Comparison of ENCODE assay signal across 8 cellular contexts in genomic region chr3:44045476-44046275, GRCh38.
DNase-seq lines count a peak whose midpoint lies in the region; ATAC-seq, FAIRE-seq and TF ChIP-seq lines count a peak whose summit lies in the region.

No MANE protein-coding gene starts in this region.

- peaks cover 24% of the 10 kb centered on the region for H3K27me3 Mint-ChIP-seq in activated T-helper 17 cell treated with anti-CD3 and anti-CD28 coated beads, Interleukin-2, amount 50 U/mL, for 72 hours

- TF ChIP-seq CTCF in HFF-Myc (IDR thresholded peaks at IDR 0.05; ENCODE audit: low read depth, low read length, missing control alignments) = no peak

- H3K9me3 Mint-ChIP-seq in activated T-helper 17 cell treated with anti-CD3 and anti-CD28 coated beads, Interleukin-2, amount 50 U/mL, for 72 hours = no peaks in the 10 kb centered on the region

- no peak for FAIRE-seq in urothelium cell line (lab: Jason Lieb, UNC)

- DNase-seq in left cardiac atrium (peak; percentile 30), left ventricle myocardium superior (no peak), HFF-Myc (ENCODE audit: extremely low read depth, low read depth) (peak; percentile 17), Kasumi-1 (lab: John Stamatoyannopoulos, UW) (peak; percentile 85 to 89), urothelium cell line (ENCODE audit: low spot score) (peak; percentile 23), NCI-H2107 treated with DMSO at 0.1 percent for 48 hours (lab: John Stamatoyannopoulos, UW; ENCODE audit: unreplicated experiment) (no peak), midbrain (lab: John Stamatoyannopoulos, UW) (no peak)

- H3K4me3 Mint-ChIP-seq in activated T-helper 17 cell treated with anti-CD3 and anti-CD28 coated beads, Interleukin-2, amount 50 U/mL, for 72 hours = no peak overlapping the region

- intact Hi-C loops in left cardiac atrium (cut with DNase I) = no loop called here
- intact Hi-C loops in left ventricle myocardium superior (cut with micrococcal nuclease) = no loop called here

- H3K4me3 ChIP-seq in HFF-Myc (replicated peaks; ENCODE audit: low read depth, low read length) = no peak overlapping the region

- H3K4me1 Mint-ChIP-seq in activated T-helper 17 cell treated with anti-CD3 and anti-CD28 coated beads, Interleukin-2, amount 50 U/mL, for 72 hours = no peaks in the 10 kb centered on the region

- no peak for ATAC-seq in left cardiac atrium
- no peak for ATAC-seq in left ventricle myocardium superior
- ATAC-seq in activated T-helper 17 cell treated with anti-CD3 and anti-CD28 coated beads, Interleukin-2, amount 50 U/mL, for 72 hours (replicated peaks) = peak; percentile 60

- H3K36me3 Mint-ChIP-seq in activated T-helper 17 cell treated with anti-CD3 and anti-CD28 coated beads, Interleukin-2, amount 50 U/mL, for 72 hours (ENCODE audit: low read depth) = no peaks in the 10 kb centered on the region

- H3K27ac Mint-ChIP-seq in activated T-helper 17 cell treated with anti-CD3 and anti-CD28 coated beads, Interleukin-2, amount 50 U/mL, for 72 hours = no peak overlapping the region

Comparison
In these comparisons a context has a peak if more than half of its experiments do, and no peak if none do; other contexts are left out.
1. DNase-seq: peak in left cardiac atrium (single experiment), HFF-Myc (single experiment), Kasumi-1 (2 of 2) and urothelium cell line (single experiment); none in left ventricle myocardium superior (single experiment), NCI-H2107 treated with DMSO at 0.1 percent for 48 hours (single experiment) and midbrain (single experiment).